11 cellular contexts compared by ENCODE assay signal in genomic region chr3:61807865-61808276, GRCh38.
A peak's percentile ranks its signal among the peaks of the same experiment; 100 is the strongest.
DNase-seq lines count a peak whose midpoint lies in the region; ATAC-seq and TF ChIP-seq lines count a peak whose summit lies in the region.
"Had no signal": no experiment of that assay in that cellular context is flagged by ENCODE, and none has a peak within 500 bp of the region (broad histone marks: within the 10 kb centered on the region; RNA-seq: fewer than 3 reads in every experiment).

No MANE protein-coding gene starts in this region.

- H3K27me3 Mint-ChIP-seq in activated T-cell treated with anti-CD3 and anti-CD28 coated beads, Interleukin-2, amount 50 U/mL, for 24 hours: no peaks in the 10 kb centered on the region

- no peaks in the 10 kb centered on the region for H3K36me3 Mint-ChIP-seq in activated T-cell treated with anti-CD3 and anti-CD28 coated beads, Interleukin-2, amount 50 U/mL, for 24 hours (ENCODE audit: low read depth)
- H3K36me3 Mint-ChIP-seq: CD14-positive monocyte had no signal

- intact Hi-C loops in mucosa of descending colon (cut with DNase I, micrococcal nuclease): loop anchor here in 1 of 2 donors (10.0 kb wide), 1 partner anchor 243 kb away; the partner anchor contains the start of gene PTPRG

- peak; percentile 38 for DNase-seq in AG08395 (ENCODE audit: low spot score)
- DNase-seq in NCI-H2029 (lab: John Stamatoyannopoulos, UW): peak; percentile 40
- peak; percentile 47 for DNase-seq in dedifferentiated amniotic fluid mesenchymal stem cell (ENCODE audit: extremely low spot score)
- no peak for DNase-seq in mucosa of descending colon
- no peak for DNase-seq in AML-193 (lab: John Stamatoyannopoulos, UW)
- no peak for DNase-seq in ecto neural progenitor cell (ENCODE audit: low spot score)
- DNase-seq in activated T-cell treated with anti-CD3 and anti-CD28 coated beads, Interleukin-2, amount 50 U/mL, for 24 hours: no peak
- DNase-seq: activated CD8-positive, alpha-beta memory T cell treated with anti-CD3 and anti-CD28 coated beads, Interleukin-2, amount 50 U/mL, for 48 hours; Kasumi-1 had no signal

- peak; percentile 10 for ATAC-seq in mucosa of descending colon
- ATAC-seq in HG03139 (IDR thresholded peaks at IDR 0.05; ENCODE audit: unreplicated experiment): no peak

- no peaks in the 10 kb centered on the region for H3K9me3 ChIP-seq in mucosa of descending colon

- H3K4me1 ChIP-seq in mucosa of descending colon (ENCODE audit: low read depth): peaks cover 14% of the 10 kb centered on the region

- H3K4me3 Mint-ChIP-seq in activated T-cell treated with anti-CD3 and anti-CD28 coated beads, Interleukin-2, amount 50 U/mL, for 24 hours: no peak overlapping the region
- H3K4me3 Mint-ChIP-seq: CD14-positive monocyte had no signal

- no peaks in the 10 kb centered on the region for H3K4me1 Mint-ChIP-seq in activated T-cell treated with anti-CD3 and anti-CD28 coated beads, Interleukin-2, amount 50 U/mL, for 24 hours (ENCODE audit: low read depth)
- H3K4me1 Mint-ChIP-seq: CD14-positive monocyte had no signal

- H3K27ac Mint-ChIP-seq in activated T-cell treated with anti-CD3 and anti-CD28 coated beads, Interleukin-2, amount 50 U/mL, for 24 hours: no peak overlapping the region
- H3K27ac Mint-ChIP-seq: CD14-positive monocyte had no signal

- H3K4me3 ChIP-seq in mucosa of descending colon: no peak overlapping the region

- H3K9me3 Mint-ChIP-seq in activated T-cell treated with anti-CD3 and anti-CD28 coated beads, Interleukin-2, amount 50 U/mL, for 24 hours: no peaks in the 10 kb centered on the region

- TF ChIP-seq CTCF in mucosa of descending colon (IDR thresholded peaks at IDR 0.05): no peak

- no peaks in the 10 kb centered on the region for H3K36me3 ChIP-seq in mucosa of descending colon (ENCODE audit: low read depth)

Comparison
In these comparisons a context has a peak if more than half of its experiments do, and no peak if none do; other contexts are left out.
1. DNase-seq: peak in AG08395 (single experiment), NCI-H2029 (single experiment) and dedifferentiated amniotic fluid mesenchymal stem cell (single experiment); none in mucosa of descending colon (0 of 3), AML-193 (0 of 2), ecto neural progenitor cell (single experiment) and activated T-cell treated with anti-CD3 and anti-CD28 coated beads, Interleukin-2, amount 50 U/mL, for 24 hours (single experiment).